In the genomic region with DNA sequence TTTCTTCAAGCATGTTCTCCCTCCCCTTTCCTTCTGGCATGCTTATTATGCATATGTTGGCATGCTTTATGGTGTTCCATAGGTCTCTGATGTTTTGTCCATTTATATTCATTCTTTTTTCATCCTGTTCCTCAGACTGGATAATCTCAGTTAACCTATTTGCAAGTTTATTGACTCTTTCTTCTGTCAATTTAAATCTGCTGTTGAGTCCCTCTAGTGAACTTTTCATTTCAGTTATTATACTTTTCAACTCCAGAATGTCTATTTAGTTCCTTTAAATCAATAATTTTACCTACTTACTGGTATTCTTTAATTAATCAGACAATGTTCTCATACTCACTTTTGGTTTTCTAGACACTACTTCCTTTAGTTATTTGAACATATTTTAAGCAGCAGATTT, we compare ENCODE assay signal across 1 cellular context.
TF ChIP-seq lines count a peak whose summit lies in the region.

No MANE protein-coding gene starts in this region.

TF ChIP-seq in HEK293, 187 proteins besides CTCF, POLR2A, EP300 and RAD21 (continued from another document):
- TF ChIP-seq, protein P1, sequence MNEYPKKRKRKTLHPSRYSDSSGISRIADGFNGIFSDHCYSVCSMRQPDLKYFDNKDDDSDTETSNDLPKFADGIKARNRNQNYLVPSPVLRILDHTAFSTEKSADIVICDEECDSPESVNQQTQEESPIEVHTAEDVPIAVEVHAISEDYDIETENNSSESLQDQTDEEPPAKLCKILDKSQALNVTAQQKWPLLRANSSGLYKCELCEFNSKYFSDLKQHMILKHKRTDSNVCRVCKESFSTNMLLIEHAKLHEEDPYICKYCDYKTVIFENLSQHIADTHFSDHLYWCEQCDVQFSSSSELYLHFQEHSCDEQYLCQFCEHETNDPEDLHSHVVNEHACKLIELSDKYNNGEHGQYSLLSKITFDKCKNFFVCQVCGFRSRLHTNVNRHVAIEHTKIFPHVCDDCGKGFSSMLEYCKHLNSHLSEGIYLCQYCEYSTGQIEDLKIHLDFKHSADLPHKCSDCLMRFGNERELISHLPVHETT (tag by site-specific recombination; IDR thresholded peaks at IDR 0.05): no peak
- TF ChIP-seq, protein P2, sequence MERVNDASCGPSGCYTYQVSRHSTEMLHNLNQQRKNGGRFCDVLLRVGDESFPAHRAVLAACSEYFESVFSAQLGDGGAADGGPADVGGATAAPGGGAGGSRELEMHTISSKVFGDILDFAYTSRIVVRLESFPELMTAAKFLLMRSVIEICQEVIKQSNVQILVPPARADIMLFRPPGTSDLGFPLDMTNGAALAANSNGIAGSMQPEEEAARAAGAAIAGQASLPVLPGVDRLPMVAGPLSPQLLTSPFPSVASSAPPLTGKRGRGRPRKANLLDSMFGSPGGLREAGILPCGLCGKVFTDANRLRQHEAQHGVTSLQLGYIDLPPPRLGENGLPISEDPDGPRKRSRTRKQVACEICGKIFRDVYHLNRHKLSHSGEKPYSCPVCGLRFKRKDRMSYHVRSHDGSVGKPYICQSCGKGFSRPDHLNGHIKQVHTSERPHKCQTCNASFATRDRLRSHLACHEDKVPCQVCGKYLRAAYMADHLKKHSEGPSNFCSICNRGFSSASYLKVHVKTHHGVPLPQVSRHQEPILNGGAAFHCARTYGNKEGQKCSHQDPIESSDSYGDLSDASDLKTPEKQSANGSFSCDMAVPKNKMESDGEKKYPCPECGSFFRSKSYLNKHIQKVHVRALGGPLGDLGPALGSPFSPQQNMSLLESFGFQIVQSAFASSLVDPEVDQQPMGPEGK (tag by site-specific recombination; IDR thresholded peaks at IDR 0.05): no peak
